23 cellular contexts compared by ENCODE assay signal in the genomic region with DNA sequence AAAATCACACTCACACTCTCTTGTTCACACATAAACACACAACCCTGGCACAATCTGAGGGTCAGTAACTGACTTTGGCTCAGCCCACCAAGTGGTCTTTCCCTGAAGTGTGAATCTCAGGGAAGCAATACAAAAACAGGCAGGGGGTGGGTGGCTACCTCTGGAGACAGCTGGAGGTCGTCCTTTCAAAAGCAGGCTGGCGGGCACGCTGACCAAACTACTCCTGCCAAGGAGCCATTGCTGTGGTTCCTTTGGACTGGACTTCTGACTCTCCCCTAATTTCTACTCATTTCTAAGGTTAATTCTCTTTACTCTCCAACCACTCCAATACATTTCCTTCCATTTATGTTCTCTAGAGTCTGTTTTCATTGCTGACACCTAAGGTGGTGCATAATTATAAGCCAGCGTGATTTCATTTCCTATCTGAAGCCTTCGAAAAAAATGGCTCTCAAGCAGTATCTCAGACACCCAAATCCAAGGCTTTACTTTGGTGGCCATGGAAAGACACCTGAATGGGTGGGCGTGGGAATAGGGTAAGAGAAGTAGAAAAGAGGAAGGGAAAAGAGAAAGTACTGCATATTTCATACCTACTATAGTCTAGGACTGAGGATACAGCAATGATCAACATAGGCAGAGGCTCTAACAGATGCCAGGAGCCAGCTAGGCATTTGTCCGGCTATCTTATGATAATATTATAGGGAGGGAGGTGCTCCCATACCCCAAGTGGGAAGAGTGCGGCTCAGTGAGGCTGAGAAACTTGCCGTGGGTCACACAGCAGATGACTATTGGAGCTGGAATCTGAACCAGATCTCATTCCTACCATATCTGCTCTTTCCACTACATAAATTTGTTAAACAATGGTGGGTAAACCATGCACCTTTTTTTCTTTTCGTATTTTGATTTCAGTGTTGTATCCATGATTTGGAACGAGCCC. TPM values are rescaled to one million over a fixed set of nuclear protein-coding genes. Genes with fewer than 3 reads are reported as not detected.
A peak's percentile ranks its signal among the peaks of the same experiment; 100 is the strongest.
DNase-seq lines count a peak whose midpoint lies in the region; ATAC-seq and TF ChIP-seq lines count a peak whose summit lies in the region.
"Had no signal": no experiment of that assay in that cellular context is flagged by ENCODE, and none has a peak within 500 bp of the region (broad histone marks: within the 10 kb centered on the region; RNA-seq: fewer than 3 reads in every experiment).

No MANE protein-coding gene starts in this region.

- no peaks in the 10 kb centered on the region for H3K9me3 Mint-ChIP-seq in brain
- no peaks in the 10 kb centered on the region for H3K9me3 Mint-ChIP-seq in nephron
- H3K9me3 Mint-ChIP-seq in naive thymus-derived CD8-positive, alpha-beta T cell, result no peaks in the 10 kb centered on the region
- H3K9me3 Mint-ChIP-seq: activated naive CD8-positive, alpha-beta T cell treated with anti-CD3 and anti-CD28 coated beads, Interleukin-2, amount 10 ng/mL, durations not matched to agents 7 days and 5 days; naive thymus-derived CD4-positive, alpha-beta T cell; type B pancreatic cell had no signal

- H3K9ac ChIP-seq in mammary epithelial cell (ENCODE audit: insufficient read depth, low read length), result no peak overlapping the region

- TF ChIP-seq CTCF in breast epithelium (IDR thresholded peaks at IDR 0.05), result no peak
- no peak for TF ChIP-seq CTCF in mammary epithelial cell (conservative IDR thresholded peaks at IDR 0.05 in 1 of 2, IDR thresholded peaks at IDR 0.05 in 1 of 2; ENCODE audit: extremely low read depth in 1 of 2, insufficient read depth in 1 of 2, low read depth in 1 of 2, low read length in 2 of 2)
- no peak for TF ChIP-seq CTCF in brain (conservative IDR thresholded peaks at IDR 0.05)
- no peak for TF ChIP-seq CTCF in nephron (IDR thresholded peaks at IDR 0.05; ENCODE audit: unreplicated experiment in 3 of 3)
- TF ChIP-seq CTCF in tibial nerve (IDR thresholded peaks at IDR 0.05), result no peak

- 89% methylated on average over 11 of the region's 11 CpGs for WGBS in mammary epithelial cell (ENCODE audit: low coverage, missing lambda C conversion rate)
- WGBS in tibial nerve, 2 donors, result 81 to 84% methylated on average over 11 of the region's 11 CpGs

- TF ChIP-seq EP300 in tibial nerve (IDR thresholded peaks at IDR 0.05), result no peak

- BruUV-seq in mammary epithelial cell (replicated peaks; lab: Mats Ljungman, UMichigan), result no TSS peak

- H3K9me3 ChIP-seq in breast epithelium (no peaks in the 10 kb centered on the region), mammary epithelial cell (replicated peaks; ENCODE audit: insufficient read depth, low read length) (no peaks in the 10 kb centered on the region), tibial nerve (no peaks in the 10 kb centered on the region)
- H3K9me3 ChIP-seq: body of pancreas, prostate gland had no signal

- H3K27ac ChIP-seq in breast epithelium, result peak overlapping the region; percentile 10 to 72
- no peak overlapping the region for H3K27ac ChIP-seq in mammary epithelial cell (ENCODE audit: insufficient read depth, low read depth, low read length)
- H3K27ac ChIP-seq in tibial nerve, result peak overlapping the region in 3 of 4 donors; percentile 47 to 84 (median 61)
- H3K27ac ChIP-seq: body of pancreas had no signal

- H3K27ac Mint-ChIP-seq in brain, result peak overlapping the region in 3 of 5 experiments; percentile 34 to 74 (median 74)
- peak overlapping the region; percentile 98 to 99 (median 98) for H3K27ac Mint-ChIP-seq in nephron
- no peak overlapping the region for H3K27ac Mint-ChIP-seq in naive thymus-derived CD8-positive, alpha-beta T cell
- H3K27ac Mint-ChIP-seq: activated naive CD8-positive, alpha-beta T cell treated with anti-CD3 and anti-CD28 coated beads, Interleukin-2, amount 10 ng/mL, durations not matched to agents 7 days and 5 days; B cell; naive thymus-derived CD4-positive, alpha-beta T cell had no signal

- H3K4me3 Mint-ChIP-seq in brain, result no peak overlapping the region
- H3K4me3 Mint-ChIP-seq in nephron, result peak overlapping the region in 2 of 3 experiments; percentile 5 to 37
- no peak overlapping the region for H3K4me3 Mint-ChIP-seq in naive thymus-derived CD8-positive, alpha-beta T cell
- H3K4me3 Mint-ChIP-seq: activated naive CD8-positive, alpha-beta T cell treated with anti-CD3 and anti-CD28 coated beads, Interleukin-2, amount 10 ng/mL, durations not matched to agents 7 days and 5 days; B cell; naive thymus-derived CD4-positive, alpha-beta T cell; type B pancreatic cell had no signal

- TF ChIP-seq POLR2A in breast epithelium (IDR thresholded peaks at IDR 0.05) (no peak), tibial nerve (IDR thresholded peaks at IDR 0.05) (no peak)

- no peak overlapping the region for H3K4me3 ChIP-seq in breast epithelium
- H3K4me3 ChIP-seq in mammary epithelial cell (replicated peaks in 1 of 3; ENCODE audit: insufficient read depth in 1 of 3, low read depth in 2 of 3, low read length in 3 of 3), result no peak overlapping the region
- no peak overlapping the region for H3K4me3 ChIP-seq in tibial nerve
- H3K4me3 ChIP-seq: body of pancreas, prostate gland had no signal

- H3K4me1 ChIP-seq in breast epithelium, result no peaks in the 10 kb centered on the region
- H3K4me1 ChIP-seq in mammary epithelial cell (ENCODE audit: insufficient read depth, low read length), result peaks cover 11% of the 10 kb centered on the region
- H3K4me1 ChIP-seq in tibial nerve, result peaks cover 0 to 51% (median 16%) of the 10 kb centered on the region in 4 donors

- no peaks in the 10 kb centered on the region for H3K79me2 ChIP-seq in mammary epithelial cell (ENCODE audit: insufficient read depth, low read length)

- H3K4me1 Mint-ChIP-seq in brain, result peaks cover 48% of the 10 kb centered on the region
- H3K4me1 Mint-ChIP-seq in nephron, result peaks cover 76% of the 10 kb centered on the region
- peaks cover 0 to 3% (median under 1%) of the 10 kb centered on the region in 4 donors for H3K4me1 Mint-ChIP-seq in naive thymus-derived CD8-positive, alpha-beta T cell
- H3K4me1 Mint-ChIP-seq: activated naive CD8-positive, alpha-beta T cell treated with anti-CD3 and anti-CD28 coated beads, Interleukin-2, amount 10 ng/mL, durations not matched to agents 7 days and 5 days; B cell had no signal

- H2AFZ ChIP-seq in mammary epithelial cell (ENCODE audit: low read depth, low read length), result no peak overlapping the region

- no peak overlapping the region for H3K4me2 ChIP-seq in mammary epithelial cell (ENCODE audit: insufficient read depth, low read depth, low read length)

- DNase-seq in breast epithelium (ENCODE audit: low spot score in 2 of 2) (no peak), mammary epithelial cell (no peak), tibial nerve (ENCODE audit: low spot score in 2 of 2) (no peak), KBM-7 (no peak)
- no peak for DNase-seq in naive thymus-derived CD8-positive, alpha-beta T cell
- DNase-seq: 8988T; activated CD4-positive, alpha-beta T cell treated with anti-CD3 and anti-CD28 coated beads for 1 hour; activated naive CD8-positive, alpha-beta T cell treated with anti-CD3 and anti-CD28 coated beads, Interleukin-2, amount 10 ng/mL, durations not matched to agents 7 days and 5 days; body of pancreas; DMS79 treated with DMSO at 0.1 percent for 48 hours; Kasumi-1; naive thymus-derived CD4-positive, alpha-beta T cell; NCI-H1092 treated with DMSO at 0.1 percent for 48 hours; NCI-H510A; small intestine; stimulated activated CD4-positive, alpha-beta T cell treated with anti-CD3 and anti-CD28 coated beads, Interleukin-2, amount 100 ng/mL, for 48 hours; stimulated activated naive CD4-positive, alpha-beta T cell treated with Interleukin-2 at 50 U/mL for 16 hours had no signal

- H3K27me3 Mint-ChIP-seq in brain (no peaks in the 10 kb centered on the region), nephron (ENCODE audit: low read depth) (no peaks in the 10 kb centered on the region)
- peaks cover 0 to 5% (median 2%) of the 10 kb centered on the region in 5 donors for H3K27me3 Mint-ChIP-seq in naive thymus-derived CD8-positive, alpha-beta T cell
- H3K27me3 Mint-ChIP-seq: type B pancreatic cell had no signal

- ATAC-seq in HG03139 (IDR thresholded peaks at IDR 0.05; ENCODE audit: unreplicated experiment), result no peak
- no peak for ATAC-seq in naive thymus-derived CD8-positive, alpha-beta T cell
- ATAC-seq: body of pancreas; naive thymus-derived CD4-positive, alpha-beta T cell had no signal

- H3K36me3 ChIP-seq in breast epithelium (no peaks in the 10 kb centered on the region), mammary epithelial cell (ENCODE audit: insufficient read depth, low read length) (no peaks in the 10 kb centered on the region), tibial nerve (no peaks in the 10 kb centered on the region)
- H3K36me3 ChIP-seq: prostate gland had no signal

- in situ Hi-C loops in mammary epithelial cell (cut with MboI; ENCODE audit: low sequenced_read_pairs in 2 of 2), result no loop called here
- in situ Hi-C loops in KBM-7 (cut with MboI; ENCODE audit: low pct_unique_long_range_greater_than_20kb, low sequenced_read_pairs), result loop anchor here (25.0 kb wide), 1 partner anchor 354 kb away; no protein-coding TSS in a partner anchor

- dilution Hi-C loops in mammary epithelial cell (cut with HindIII; ENCODE audit: low sequenced_read_pairs), result loop anchor here (25.0 kb wide), 1 partner anchor 354 kb away; no protein-coding TSS in a partner anchor

- CTCF ChIA-PET in mammary epithelial cell (lab: Charles Lee; ENCODE audit: low non-redundant PET), result no interaction called here

- intact Hi-C loops in breast epithelium (cut with DNase I; ENCODE audit: low total_unique reads) (no loop called here), mammary epithelial cell (cut with micrococcal nuclease) (no loop called here)

- H3K27me3 ChIP-seq in breast epithelium (no peaks in the 10 kb centered on the region), mammary epithelial cell (ENCODE audit: insufficient read depth, low read length) (no peaks in the 10 kb centered on the region), tibial nerve (no peaks in the 10 kb centered on the region)
- H3K27me3 ChIP-seq: body of pancreas had no signal

- POLR2A ChIA-PET in naive thymus-derived CD8-positive, alpha-beta T cell (lab: Charles Lee), result no interaction called here

- no peaks in the 10 kb centered on the region for H4K20me1 ChIP-seq in mammary epithelial cell (ENCODE audit: insufficient read depth, low read length)

- H3K36me3 Mint-ChIP-seq in brain, result no peaks in the 10 kb centered on the region
- no peaks in the 10 kb centered on the region for H3K36me3 Mint-ChIP-seq in nephron (ENCODE audit: low read depth)
- no peaks in the 10 kb centered on the region for H3K36me3 Mint-ChIP-seq in naive thymus-derived CD8-positive, alpha-beta T cell
- H3K36me3 Mint-ChIP-seq: activated naive CD8-positive, alpha-beta T cell treated with anti-CD3 and anti-CD28 coated beads, Interleukin-2, amount 10 ng/mL, durations not matched to agents 7 days and 5 days; naive thymus-derived CD4-positive, alpha-beta T cell; type B pancreatic cell had no signal

RNA-seq across cellular contexts. Expression of a gene that starts 22.0 kb away (rescaled TPM):
- 100 to 1,000 TPM in 1 of 3 donors, 10 to 100 TPM in 2; 44.5 to 408 (median 72.8) TPM for total RNA-seq in breast epithelium
- 1 to 10 TPM in 1 of 2 donors, under 1 TPM in 1; 0.96 to 1.3 TPM for total RNA-seq in mammary epithelial cell
- 0.51 TPM for polyA plus RNA-seq in mammary epithelial cell
- 2.2 TPM for polyA minus RNA-seq in mammary epithelial cell
- polyA plus RNA-seq in brain (ENCODE audit: insufficient read depth, low read depth, low replicate concordance), result 2.9 TPM
- 100 to 1,000 TPM in 1 of 4 donors, 10 to 100 TPM in 3; 66.8 to 106 (median 80.4) TPM for total RNA-seq in tibial nerve
- total RNA-seq in naive thymus-derived CD8-positive, alpha-beta T cell, result not detected
- polyA plus RNA-seq in naive thymus-derived CD8-positive, alpha-beta T cell, result not detected
- total RNA-seq: naive thymus-derived CD4-positive, alpha-beta T cell had no signal
- polyA plus RNA-seq: naive thymus-derived CD4-positive, alpha-beta T cell had no signal

Comparison
In these comparisons a context has a peak if more than half of its experiments do, and no peak if none do; other contexts are left out.
1. RNA of a gene that starts 22.0 kb away (total RNA-seq): 66.8 to 106 TPM in tibial nerve and 44.5 to 408 TPM in breast epithelium; 0.96 to 1.3 TPM in mammary epithelial cell and not detected in naive thymus-derived CD8-positive, alpha-beta T cell; every median in the first group is over 10 times any median in the second.
2. H3K27ac Mint-ChIP-seq: peak in brain (3 of 5) and nephron (3 of 3); none in naive thymus-derived CD8-positive, alpha-beta T cell (0 of 10).
3. H3K4me3 Mint-ChIP-seq: peak in nephron (2 of 3); none in brain (0 of 5) and naive thymus-derived CD8-positive, alpha-beta T cell (0 of 10).